ENCODE assay signal across 7 cellular contexts in genomic region chr1:40431385-40431784, GRCh38.
"Had no signal": no experiment of that assay in that cellular context is flagged by ENCODE, and none has a peak within 500 bp of the region (broad histone marks: within the 10 kb centered on the region; RNA-seq: fewer than 3 reads in every experiment).

No MANE protein-coding gene starts in this region.

- ATAC-seq: GM23338 had no signal

- H3K4me1 Mint-ChIP-seq: GM23338, H9 had no signal

- DNase-seq: H9, HCEC 1CT had no signal

- H3K27ac Mint-ChIP-seq: GM23338, H9 had no signal

- H3K4me2 ChIP-seq: GM23338 had no signal

- H3K4me3 Mint-ChIP-seq: GM23338, H9, IgD-negative memory B cell had no signal

- H3K9me3 Mint-ChIP-seq: GM23338, H9 had no signal

- H3K27me3 Mint-ChIP-seq: IgD-negative memory B cell had no signal

- H3K4me3 ChIP-seq: GM23338 had no signal

- FAIRE-seq: H1, H54, HTR-8/SVneo had no signal

- H2AFZ ChIP-seq: GM23338 had no signal
